In the genomic region with DNA sequence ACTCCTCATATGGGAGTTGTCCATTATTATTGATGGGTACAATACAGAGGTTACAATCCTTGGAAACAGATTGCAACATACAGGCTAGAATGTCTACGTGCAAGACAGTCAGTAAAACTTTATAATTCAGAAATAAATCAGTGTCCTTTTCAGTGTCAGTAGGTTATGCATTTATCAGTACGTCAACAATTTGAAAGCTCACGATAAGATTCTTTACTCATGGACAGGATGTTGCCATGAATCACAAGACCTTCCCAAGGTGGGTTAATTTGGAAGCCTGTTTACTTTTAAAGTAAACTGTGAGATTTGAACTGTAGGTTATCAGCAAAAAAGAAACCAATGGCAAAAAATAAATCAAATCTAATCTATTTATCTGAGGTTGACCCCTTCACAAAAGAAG, we compare ENCODE assay signal across 35 cellular contexts.
"Had no signal": no experiment of that assay in that cellular context is flagged by ENCODE, and none has a peak within 500 bp of the region (broad histone marks: within the 10 kb centered on the region; RNA-seq: fewer than 3 reads in every experiment).

No MANE protein-coding gene starts in this region.

- H3K9me3 ChIP-seq: ascending aorta, breast epithelium, esophagus muscularis mucosa, gastrocnemius medialis, heart left ventricle had no signal

- H3K4me3 ChIP-seq: ascending aorta, breast epithelium, cardiac muscle cell, coronary artery, dorsolateral prefrontal cortex, esophagus muscularis mucosa, gastrocnemius medialis, heart left ventricle had no signal

- H3K4me1 Mint-ChIP-seq: activated CD4-positive, alpha-beta memory T cell treated with anti-CD3 and anti-CD28 coated beads, Interleukin-2, amount 10 ng/mL, durations not matched to agents 7 days and 5 days; activated CD4-positive, alpha-beta T cell treated with anti-CD3 and anti-CD28 coated beads, Interleukin-2, amount 10 ng/mL, durations not matched to agents 7 days and 5 days; T-helper 17 cell had no signal

- H3K27me3 ChIP-seq: ascending aorta, breast epithelium, cardiac muscle cell, dorsolateral prefrontal cortex, esophagus muscularis mucosa, foreskin keratinocyte, gastrocnemius medialis, heart left ventricle had no signal

- H3K36me3 Mint-ChIP-seq: activated naive CD8-positive, alpha-beta T cell; brain had no signal

- H3K9me3 Mint-ChIP-seq: activated CD4-positive, alpha-beta memory T cell treated with anti-CD3 and anti-CD28 coated beads, Interleukin-2, amount 10 ng/mL, durations not matched to agents 7 days and 5 days; activated CD4-positive, alpha-beta T cell treated with anti-CD3 and anti-CD28 coated beads, Interleukin-2, amount 10 ng/mL, durations not matched to agents 7 days and 5 days; activated T-cell treated with anti-CD3 and anti-CD28 coated beads, Interleukin-2, amount 50 U/mL, for 24 hours; activated T-cell treated with anti-CD3 and anti-CD28 coated beads, Interleukin-2, amount 50 U/mL, for 72 hours; dendritic cell treated with granulocyte-macrophage colony-stimulating factor and Interleukin-4, amounts not matched to agents 40 ng/mL and 50 ng/mL, for 4 days; T-helper 2 cell treated with Interferon-gamma antibody and Interleukin-4, amounts not matched to agents 5 μg/mL and 100 μg/mL, for 36 hours had no signal

- H3K4me3 Mint-ChIP-seq: activated CD4-positive, alpha-beta memory T cell treated with anti-CD3 and anti-CD28 coated beads, Interleukin-2, amount 10 ng/mL, durations not matched to agents 7 days and 5 days; activated CD4-positive, alpha-beta T cell treated with anti-CD3 and anti-CD28 coated beads, Interleukin-2, amount 10 ng/mL, durations not matched to agents 7 days and 5 days; activated naive CD8-positive, alpha-beta T cell; activated T-cell treated with anti-CD3 and anti-CD28 coated beads, Interleukin-2, amount 50 U/mL, for 24 hours; activated T-cell treated with anti-CD3 and anti-CD28 coated beads, Interleukin-2, amount 50 U/mL, for 72 hours; brain; dendritic cell treated with granulocyte-macrophage colony-stimulating factor and Interleukin-4, amounts not matched to agents 40 ng/mL and 50 ng/mL, for 4 days; endodermal cell; T-helper 17 cell; T-helper 2 cell treated with Interferon-gamma antibody and Interleukin-4, amounts not matched to agents 5 μg/mL and 100 μg/mL, for 36 hours had no signal

- H3K27ac ChIP-seq: ascending aorta, breast epithelium, cardiac muscle cell, coronary artery, dorsolateral prefrontal cortex, esophagus muscularis mucosa, foreskin keratinocyte, gastrocnemius medialis, heart left ventricle had no signal

- ATAC-seq: activated T-cell treated with anti-CD3 and anti-CD28 coated beads, Interleukin-2, amount 50 U/mL, for 72 hours; foreskin keratinocyte; gastrocnemius medialis; heart left ventricle; T-helper 17 cell had no signal

- DNase-seq: activated CD4-positive, alpha-beta memory T cell treated with anti-CD3 and anti-CD28 coated beads, Interleukin-2, amount 10 ng/mL, durations not matched to agents 7 days and 5 days; activated CD4-positive, alpha-beta T cell treated with anti-CD3 and anti-CD28 coated beads for 1 hour; activated CD4-positive, alpha-beta T cell treated with anti-CD3 and anti-CD28 coated beads for 4 hours; activated CD4-positive, alpha-beta T cell treated with anti-CD3 and anti-CD28 coated beads, Interleukin-2, amount 10 ng/mL, durations not matched to agents 7 days and 5 days; activated CD4-positive, alpha-beta T cell treated with anti-CD3 and anti-CD28 coated beads, Interleukin-2, amount 50 U/mL, for 4 hours; activated CD8-positive, alpha-beta memory T cell treated with anti-CD3 and anti-CD28 coated beads, Interleukin-2, amount 50 U/mL, for 48 hours; activated gamma-delta T cell; activated naive CD4-positive, alpha-beta T cell treated with anti-CD3 and anti-CD28 coated beads, Interleukin-2, amount 50 U/mL, for 16 hours; activated naive CD4-positive, alpha-beta T cell treated with Interleukin-2 at 50 U/mL for 16 hours; activated T-cell treated with anti-CD3 and anti-CD28 coated beads for 4 hours; activated T-cell treated with anti-CD3 and anti-CD28 coated beads, Interleukin-2, amount 50 U/mL, for 24 hours; activated T-cell treated with anti-CD3 and anti-CD28 coated beads, Interleukin-2, amount 50 U/mL, for 72 hours; amygdala; central memory CD4-positive, alpha-beta T cell; cerebellar nuclear complex; dorsolateral prefrontal cortex; effector memory CD4-positive, alpha-beta T cell; endodermal cell; erythroblast; foreskin keratinocyte; gastrocnemius medialis; glutamatergic neuron; heart left ventricle; T-helper 1 cell; T-helper 17 cell; T1000 had no signal

- H3K27me3 Mint-ChIP-seq: activated CD4-positive, alpha-beta memory T cell treated with anti-CD3 and anti-CD28 coated beads, Interleukin-2, amount 10 ng/mL, durations not matched to agents 7 days and 5 days; activated CD4-positive, alpha-beta T cell treated with anti-CD3 and anti-CD28 coated beads, Interleukin-2, amount 10 ng/mL, durations not matched to agents 7 days and 5 days; activated naive CD8-positive, alpha-beta T cell; activated T-cell treated with anti-CD3 and anti-CD28 coated beads, Interleukin-2, amount 50 U/mL, for 24 hours; dendritic cell treated with granulocyte-macrophage colony-stimulating factor and Interleukin-4, amounts not matched to agents 40 ng/mL and 50 ng/mL, for 4 days; T-helper 17 cell had no signal

- H3K4me1 ChIP-seq: ascending aorta, breast epithelium, foreskin keratinocyte, gastrocnemius medialis, heart left ventricle had no signal

- H3K36me3 ChIP-seq: ascending aorta, cardiac muscle cell, esophagus muscularis mucosa, gastrocnemius medialis, heart left ventricle had no signal

- H3K27ac Mint-ChIP-seq: activated CD4-positive, alpha-beta memory T cell treated with anti-CD3 and anti-CD28 coated beads, Interleukin-2, amount 10 ng/mL, durations not matched to agents 7 days and 5 days; activated CD4-positive, alpha-beta T cell treated with anti-CD3 and anti-CD28 coated beads, Interleukin-2, amount 10 ng/mL, durations not matched to agents 7 days and 5 days; activated naive CD8-positive, alpha-beta T cell; activated T-cell treated with anti-CD3 and anti-CD28 coated beads, Interleukin-2, amount 50 U/mL, for 24 hours; activated T-cell treated with anti-CD3 and anti-CD28 coated beads, Interleukin-2, amount 50 U/mL, for 72 hours; brain; dendritic cell treated with granulocyte-macrophage colony-stimulating factor and Interleukin-4, amounts not matched to agents 40 ng/mL and 50 ng/mL, for 4 days; endodermal cell; T-helper 17 cell; T-helper 2 cell treated with Interferon-gamma antibody and Interleukin-4, amounts not matched to agents 5 μg/mL and 100 μg/mL, for 36 hours had no signal
